Comparison of ENCODE assay signal across 19 cellular contexts in the genomic region with DNA sequence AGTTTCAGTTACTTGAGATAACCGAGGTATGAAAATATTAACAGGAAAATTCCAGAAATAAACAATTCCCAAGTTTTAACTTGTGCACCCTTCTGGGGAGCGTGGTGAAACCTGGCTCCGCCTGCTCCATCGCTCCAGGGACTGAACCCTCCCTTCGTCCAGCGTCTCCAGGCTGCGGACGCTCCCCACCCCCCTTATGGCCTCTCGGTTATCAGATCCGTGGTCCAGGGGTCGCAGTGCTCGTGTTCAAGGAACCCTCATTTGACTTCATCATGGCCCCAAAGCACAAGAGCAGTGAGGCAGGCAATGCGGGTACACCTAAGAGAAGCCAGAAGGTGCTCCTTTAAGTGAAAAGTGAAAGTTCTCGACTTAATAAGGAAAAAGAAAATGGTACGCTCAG.
DNase-seq lines count a peak whose midpoint lies in the region; ATAC-seq, FAIRE-seq and TF ChIP-seq lines count a peak whose summit lies in the region.
"Had no signal": no experiment of that assay in that cellular context is flagged by ENCODE, and none has a peak within 500 bp of the region (broad histone marks: within the 10 kb centered on the region; RNA-seq: fewer than 3 reads in every experiment).

No MANE protein-coding gene starts in this region.

- H3K4me2 ChIP-seq in PC-9 (peak overlapping the region; percentile 46), endothelial cell of umbilical vein (ENCODE audit: insufficient read depth, low read length) (peak overlapping the region; percentile 52)

- H3K27ac ChIP-seq in PC-9 (no peak overlapping the region), endothelial cell of umbilical vein (ENCODE audit: insufficient read depth, low read depth, low read length) (no peak overlapping the region), muscle layer of duodenum (ENCODE audit: low read length) (no peak overlapping the region), stomach (peak overlapping the region in 3 of 5 donors; percentile 22 to 46 (median 42)), pancreas (no peak overlapping the region)
- H3K27ac ChIP-seq: body of pancreas, thyroid gland had no signal

- H3K9ac ChIP-seq in endothelial cell of umbilical vein (replicated peaks; ENCODE audit: extremely low read depth, insufficient read depth, low read length) = no peak overlapping the region

- dilution Hi-C loops in endothelial cell of umbilical vein (cut with MboI; ENCODE audit: extremely low pct_ligation_motif_present, low sequenced_read_pairs) = no loop called here

- H2AFZ ChIP-seq in PC-9 (no peak overlapping the region), endothelial cell of umbilical vein (ENCODE audit: low read depth, low read length) (no peak overlapping the region)

- H3K36me3 ChIP-seq in PC-9 (ENCODE audit: low read depth) = no peaks in the 10 kb centered on the region
- H3K36me3 ChIP-seq in endothelial cell of umbilical vein (ENCODE audit: control insufficient read depth in 2 of 2, extremely low read depth in 1 of 2, insufficient read depth in 2 of 2, low read length in 2 of 2) = no peaks in the 10 kb centered on the region
- no peaks in the 10 kb centered on the region for H3K36me3 ChIP-seq in muscle layer of duodenum (ENCODE audit: control insufficient read depth in 1 of 2, insufficient read depth in 2 of 2, low read length in 2 of 2)
- no peaks in the 10 kb centered on the region for H3K36me3 ChIP-seq in stomach
- no peaks in the 10 kb centered on the region for H3K36me3 ChIP-seq in pancreas
- H3K36me3 ChIP-seq: right atrium auricular region, thyroid gland had no signal

- no peaks in the 10 kb centered on the region for H3K9me2 ChIP-seq in PC-9 (ENCODE audit: insufficient read depth)

- no peak for TF ChIP-seq POLR2A in endothelial cell of umbilical vein (IDR thresholded peaks at IDR 0.05; ENCODE audit: low read depth, low read length)
- no peak for TF ChIP-seq POLR2A in stomach (IDR thresholded peaks at IDR 0.05)

- peaks cover 35% of the 10 kb centered on the region for H3K4me1 ChIP-seq in PC-9 (replicated peaks; ENCODE audit: insufficient read depth)
- peaks cover 15% of the 10 kb centered on the region for H3K4me1 ChIP-seq in endothelial cell of umbilical vein (ENCODE audit: control insufficient read depth, extremely low read depth, insufficient read depth, low read length)
- peaks cover 0 to 3% of the 10 kb centered on the region in 2 donors for H3K4me1 ChIP-seq in muscle layer of duodenum (ENCODE audit: control insufficient read depth in 1 of 2, insufficient read depth in 2 of 2, low read length in 2 of 2)
- peaks cover 0 to 42% (median 23%) of the 10 kb centered on the region in 4 donors for H3K4me1 ChIP-seq in stomach
- H3K4me1 ChIP-seq in pancreas = no peaks in the 10 kb centered on the region

- ATAC-seq in pancreas = no peak
- ATAC-seq: body of pancreas; left colon; stimulated activated effector memory CD8-positive, alpha-beta T cell treated with anti-CD3 and anti-CD28 coated beads, Interleukin-12 subunit alpha, Interleukin-12 subunit beta, amount 100 ng/mL, for 72 hours had no signal

- H3K4me3 ChIP-seq in PC-9 (no peak overlapping the region), endothelial cell of umbilical vein (replicated peaks in 1 of 3; ENCODE audit: insufficient read depth in 1 of 3, low read depth in 1 of 3, low read length in 3 of 3) (peak overlapping the region in 2 of 3 experiments; percentile 5 to 25), muscle layer of duodenum (ENCODE audit: low read depth in 1 of 2, low read length in 2 of 2) (peak overlapping the region; percentile 23 to 55), stomach (peak overlapping the region; percentile 31 to 48 (median 38)), pancreas (no peak overlapping the region)
- H3K4me3 ChIP-seq: body of pancreas, thyroid gland had no signal

- peaks cover 11% of the 10 kb centered on the region; the same call in 1 of the 2 replicates for H4K20me1 ChIP-seq in PC-9 (ENCODE audit: insufficient read depth)
- no peaks in the 10 kb centered on the region for H4K20me1 ChIP-seq in endothelial cell of umbilical vein (replicated peaks; ENCODE audit: control insufficient read depth, extremely low read depth, insufficient read depth, low read length)

- H3K27me3 ChIP-seq in PC-9 (ENCODE audit: insufficient read depth, low read depth) = no peaks in the 10 kb centered on the region
- no peaks in the 10 kb centered on the region for H3K27me3 ChIP-seq in endothelial cell of umbilical vein (ENCODE audit: control insufficient read depth in 2 of 2, insufficient read depth in 2 of 2, low read length in 2 of 2)
- no peaks in the 10 kb centered on the region for H3K27me3 ChIP-seq in muscle layer of duodenum (ENCODE audit: low read depth, low read length)
- no peaks in the 10 kb centered on the region for H3K27me3 ChIP-seq in stomach
- no peaks in the 10 kb centered on the region for H3K27me3 ChIP-seq in pancreas
- H3K27me3 ChIP-seq: body of pancreas, right atrium auricular region, thyroid gland had no signal

- TF ChIP-seq CTCF in PC-9 (conservative IDR thresholded peaks at IDR 0.05) = no peak
- TF ChIP-seq CTCF in endothelial cell of umbilical vein (IDR thresholded peaks at IDR 0.05; ENCODE audit: extremely low read depth in 1 of 2, insufficient read depth in 1 of 2, low read depth in 1 of 2, low read length in 2 of 2) = no peak
- no peak for TF ChIP-seq CTCF in stomach (IDR thresholded peaks at IDR 0.05)
- no peak for TF ChIP-seq CTCF in pancreas (IDR thresholded peaks at IDR 0.05)

- CTCF ChIA-PET in PC-9 (lab: Charles Lee) (no interaction called here), endothelial cell of umbilical vein (lab: Charles Lee) (interaction anchor here (1.0 kb wide), 1 partner anchor 11 kb away, joined by 3 read pairs; no protein-coding TSS in a partner anchor)

- H3F3A ChIP-seq in PC-9 (ENCODE audit: insufficient read depth, low read depth) = peaks cover 9% of the 10 kb centered on the region; the same call in 1 of the 2 replicates

- no peak for FAIRE-seq in endothelial cell of umbilical vein (lab: Jason Lieb, UNC)
- no peak for FAIRE-seq in pancreas (lab: Jason Lieb, UNC)
- FAIRE-seq: frontal cortex, GM12891, GM19239 had no signal

- no peak for TF ChIP-seq EP300 in stomach (IDR thresholded peaks at IDR 0.05)

- BruUV-seq in PC-9 (replicated peaks; lab: Mats Ljungman, UMichigan) (no TSS peak), endothelial cell of umbilical vein (replicated peaks; lab: Mats Ljungman, UMichigan) (no TSS peak)

- H3K9me1 ChIP-seq in endothelial cell of umbilical vein (replicated peaks; ENCODE audit: control insufficient read depth, extremely low read depth, insufficient read depth, low read length) = no peaks in the 10 kb centered on the region

- DNase-seq in PC-9 (no peak), endothelial cell of umbilical vein (ENCODE audit: low read depth, low spot score) (no peak), stomach (no peak), pancreas (no peak), AG20443 (ENCODE audit: low spot score) (no peak), hippocampal formation (lab: John Stamatoyannopoulos, UW) (no peak), SIG-M5 (lab: John Stamatoyannopoulos, UW) (no peak)
- DNase-seq: activated CD4-positive, alpha-beta T cell treated with anti-CD3 and anti-CD28 coated beads for 4 hours; body of pancreas; left colon; MM.1S; SHP77 had no signal

- WGBS in stomach, 5 donors = 27 to 46% (median 43%) methylated on average over 15 of the region's 15 CpGs
- WGBS in pancreas, 2 donors = 80 to 89% methylated on average over 15 of the region's 15 CpGs

- POLR2A ChIA-PET in PC-9 (lab: Charles Lee; ENCODE audit: unreplicated experiment) = no interaction called here
- POLR2A ChIA-PET in endothelial cell of umbilical vein (lab: Charles Lee) = no interaction called here

- H3K79me2 ChIP-seq in PC-9 (ENCODE audit: low read depth) (peaks cover 32% of the 10 kb centered on the region), endothelial cell of umbilical vein (ENCODE audit: control insufficient read depth, insufficient read depth, low read length) (no peaks in the 10 kb centered on the region)

- intact Hi-C loops in PC-9 (cut with micrococcal nuclease; ENCODE audit: unreplicated experiment) (no loop called here), endothelial cell of umbilical vein (cut with micrococcal nuclease) (no loop called here), stomach (cut with DNase I; ENCODE audit: low total_unique reads) (no loop called here), pancreas (cut with DNase I) (no loop called here)

- H3K9me3 ChIP-seq in PC-9 (ENCODE audit: insufficient read depth, low read depth) = no peaks in the 10 kb centered on the region
- no peaks in the 10 kb centered on the region for H3K9me3 ChIP-seq in endothelial cell of umbilical vein (replicated peaks; ENCODE audit: control insufficient read depth, insufficient read depth, low read length)
- no peaks in the 10 kb centered on the region for H3K9me3 ChIP-seq in muscle layer of duodenum (ENCODE audit: control insufficient read depth in 1 of 2, low read length in 2 of 2)
- H3K9me3 ChIP-seq in stomach = no peaks in the 10 kb centered on the region
- no peaks in the 10 kb centered on the region for H3K9me3 ChIP-seq in pancreas
- H3K9me3 ChIP-seq: body of pancreas, right atrium auricular region, thyroid gland had no signal

TF ChIP-seq in endothelial cell of umbilical vein, 7 proteins besides CTCF, POLR2A, EP300 and RAD21:
- TF ChIP-seq MYC (IDR thresholded peaks at IDR 0.05; ENCODE audit: low read depth, low read length) (no peak), POLR2AphosphoS5 (IDR thresholded peaks at IDR 0.05; ENCODE audit: insufficient read depth, low read depth, low read length) (no peak), EZH2 (IDR thresholded peaks at IDR 0.05; ENCODE audit: borderline replicate concordance, low read depth, low read length, severe bottlenecking) (no peak), FOS (IDR thresholded peaks at IDR 0.05; ENCODE audit: borderline replicate concordance, insufficient read depth, low read length) (no peak), JUN (IDR thresholded peaks at IDR 0.05; ENCODE audit: borderline replicate concordance, insufficient read depth, insufficient read length, low read depth) (no peak), GATA2 (IDR thresholded peaks at IDR 0.05; ENCODE audit: insufficient read depth, insufficient read length, low read depth, low read length) (no peak)
- TF ChIP-seq, protein P1, sequence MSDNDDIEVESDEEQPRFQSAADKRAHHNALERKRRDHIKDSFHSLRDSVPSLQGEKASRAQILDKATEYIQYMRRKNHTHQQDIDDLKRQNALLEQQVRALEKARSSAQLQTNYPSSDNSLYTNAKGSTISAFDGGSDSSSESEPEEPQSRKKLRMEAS (IDR thresholded peaks at IDR 0.05; ENCODE audit: insufficient read depth, insufficient read length) = no peak

Comparison
In these comparisons a context has a peak if more than half of its experiments do, and no peak if none do; other contexts are left out.
1. H3K27ac ChIP-seq: peak in stomach (3 of 5); none in PC-9 (single experiment), endothelial cell of umbilical vein (single experiment), muscle layer of duodenum (single experiment) and pancreas (0 of 4).
2. H3K4me3 ChIP-seq: peak in endothelial cell of umbilical vein (2 of 3), muscle layer of duodenum (2 of 2) and stomach (4 of 4); none in PC-9 (single experiment) and pancreas (0 of 4).